In genomic region chr7:5408777-5409176, GRCh38 we compare ENCODE assay signal across 15 cellular contexts. TPM values are rescaled to one million over a fixed set of nuclear protein-coding genes. Genes with fewer than 3 reads are reported as not detected.
A peak's percentile ranks its signal among the peaks of the same experiment; 100 is the strongest.
DNase-seq lines count a peak whose midpoint lies in the region; ATAC-seq, FAIRE-seq and TF ChIP-seq lines count a peak whose summit lies in the region.
"Had no signal": no experiment of that assay in that cellular context is flagged by ENCODE, and none has a peak within 500 bp of the region (broad histone marks: within the 10 kb centered on the region; RNA-seq: fewer than 3 reads in every experiment).

No MANE protein-coding gene starts in this region.

- no peaks in the 10 kb centered on the region for H3K27me3 ChIP-seq in mesendoderm (ENCODE audit: insufficient read depth, low read length, poor library complexity)
- H3K27me3 ChIP-seq: tibial nerve had no signal

- no peak for FAIRE-seq in A549 (lab: Jason Lieb, UNC)

- H4K8ac ChIP-seq in mesendoderm (ENCODE audit: low read depth, low read length): no peak overlapping the region

- CTCF ChIA-PET in A549 (lab: Yijun Ruan, JAX): interaction anchor here (0.6 to 4.5 kb wide), 5 partner anchors 9 to 41 kb away, joined by 3 to 29 read pairs (median 3); no protein-coding TSS in a partner anchor
- CTCF ChIA-PET in activated CD8-positive, alpha-beta memory T cell treated with anti-CD3 and anti-CD28 coated beads, Interleukin-2, amount 10 ng/mL, durations not matched to agents 7 days and 5 days (lab: Charles Lee): interaction anchor here (1.0 to 1.5 kb wide), 4 partner anchors 12 to 42 kb away, joined by 3 to 4 read pairs (median 3); no protein-coding TSS in a partner anchor

- no peak overlapping the region for H3K4me3 Mint-ChIP-seq in activated CD8-positive, alpha-beta memory T cell treated with anti-CD3 and anti-CD28 coated beads, Interleukin-2, amount 10 ng/mL, durations not matched to agents 7 days and 5 days

- no peak for TF ChIP-seq EP300 in A549 (IDR thresholded peaks at IDR 0.05)

- peaks cover 32% of the 10 kb centered on the region for H3K27me3 Mint-ChIP-seq in activated CD8-positive, alpha-beta memory T cell treated with anti-CD3 and anti-CD28 coated beads, Interleukin-2, amount 10 ng/mL, durations not matched to agents 7 days and 5 days

- no peak overlapping the region for H3K27ac Mint-ChIP-seq in activated CD8-positive, alpha-beta memory T cell treated with anti-CD3 and anti-CD28 coated beads, Interleukin-2, amount 10 ng/mL, durations not matched to agents 7 days and 5 days

- H3K18ac ChIP-seq in mesendoderm (ENCODE audit: low read length): peak overlapping the region; percentile 11

- H3K4me3 ChIP-seq in A549: no peak overlapping the region
- no peak overlapping the region for H3K4me3 ChIP-seq in epithelial cell of esophagus (ENCODE audit: low read length)
- no peak overlapping the region for H3K4me3 ChIP-seq in mesendoderm (ENCODE audit: low read length)
- H3K4me3 ChIP-seq: SK-N-MC, tibial nerve had no signal

- ATAC-seq in A549: peak in 1 of 2 experiments; percentile 36; a peak in 2 of 6 replicates
- ATAC-seq in activated CD8-positive, alpha-beta memory T cell treated with anti-CD3 and anti-CD28 coated beads, Interleukin-2, amount 10 ng/mL, durations not matched to agents 7 days and 5 days: no peak

- TF ChIP-seq POLR2A in A549 (IDR thresholded peaks at IDR 0.05; ENCODE audit: low read length): no peak

- no peak for DNase-seq in A549 (ENCODE audit: low read depth in 1 of 2, low spot score in 1 of 2)
- DNase-seq in LHCN-M2 (ENCODE audit: low read depth): peak; percentile 74
- DNase-seq in epithelial cell of esophagus (ENCODE audit: low read depth): peak; percentile 73
- no peak for DNase-seq in mesendoderm
- no peak for DNase-seq in midbrain (lab: John Stamatoyannopoulos, UW)
- no peak for DNase-seq in activated CD8-positive, alpha-beta memory T cell treated with anti-CD3 and anti-CD28 coated beads, Interleukin-2, amount 10 ng/mL, durations not matched to agents 7 days and 5 days
- DNase-seq in putamen (ENCODE audit: low spot score): no peak
- no peak for DNase-seq in GDM1 (lab: John Stamatoyannopoulos, UW)
- DNase-seq: activated CD4-positive, CD25-positive, alpha-beta regulatory T cell; activated T-cell treated with anti-CD3 and anti-CD28 coated beads, Interleukin-2, amount 50 U/mL, for 48 hours; DMS79 treated with DMSO at 0.1 percent for 48 hours; NCI-H187; NK-92 treated with Interleukin-12 subunit alpha and Interleukin-12 subunit beta, amount 100 ng/mL, for 24 hours had no signal

- H4K5ac ChIP-seq in mesendoderm (ENCODE audit: low read length): no peak overlapping the region

- no peak overlapping the region for H2BK120ac ChIP-seq in mesendoderm (ENCODE audit: low read depth, low read length)

- H2BK5ac ChIP-seq in mesendoderm (ENCODE audit: low read length): no peak overlapping the region

- H2BK15ac ChIP-seq in mesendoderm (replicated peaks; ENCODE audit: low read depth): no peak overlapping the region

- no peaks in the 10 kb centered on the region for H3K36me3 Mint-ChIP-seq in activated CD8-positive, alpha-beta memory T cell treated with anti-CD3 and anti-CD28 coated beads, Interleukin-2, amount 10 ng/mL, durations not matched to agents 7 days and 5 days

- peaks cover 11% of the 10 kb centered on the region for H3K79me1 ChIP-seq in mesendoderm (ENCODE audit: low read length)

- H3K27ac ChIP-seq in A549 (no peak overlapping the region), mesendoderm (ENCODE audit: low read depth, low read length) (no peak overlapping the region)
- H3K27ac ChIP-seq: SK-N-MC had no signal

- peaks cover 7% of the 10 kb centered on the region for H3K79me2 ChIP-seq in mesendoderm (ENCODE audit: control insufficient read depth, insufficient read depth, low read length)

- H3K23ac ChIP-seq in mesendoderm (ENCODE audit: low read length): no peak overlapping the region

- H3K36me3 ChIP-seq in mesendoderm (ENCODE audit: control insufficient read depth, insufficient read depth, low read length): no peaks in the 10 kb centered on the region

- H3K4me1 ChIP-seq in A549 (peaks cover 16% of the 10 kb centered on the region), mesendoderm (ENCODE audit: control insufficient read depth, low read depth, low read length) (peaks cover 14% of the 10 kb centered on the region)

- 58% methylated on average over 4 of the region's 4 CpGs for WGBS in A549 (ENCODE audit: missing lambda C conversion rate)
- no CpG with 5 or more reads among the region's 4 CpGs for WGBS in mesendoderm (ENCODE audit: extremely low coverage, insufficient coverage, low lambda C conversion rate)

- TF ChIP-seq RAD21 in A549 (conservative IDR thresholded peaks at IDR 0.05 in 1 of 2, IDR thresholded peaks at IDR 0.05 in 1 of 2): no peak

- no peaks in the 10 kb centered on the region for H3K9me3 Mint-ChIP-seq in activated CD8-positive, alpha-beta memory T cell treated with anti-CD3 and anti-CD28 coated beads, Interleukin-2, amount 10 ng/mL, durations not matched to agents 7 days and 5 days (ENCODE audit: low read depth)

- H3K4me2 ChIP-seq in A549 (0 out of 3 replicates have a peak overlapping the region, but pooled peaks have one; percentile 17), mesendoderm (ENCODE audit: low read length) (no peak overlapping the region)

- H3K4me1 Mint-ChIP-seq in activated CD8-positive, alpha-beta memory T cell treated with anti-CD3 and anti-CD28 coated beads, Interleukin-2, amount 10 ng/mL, durations not matched to agents 7 days and 5 days: peaks cover 1% of the 10 kb centered on the region

- no peak overlapping the region for H2AK5ac ChIP-seq in mesendoderm (ENCODE audit: low read length)

- POLR2A ChIA-PET in A549 (lab: Yijun Ruan, JAX): interaction anchor here (1.9 kb wide), 1 partner anchor 12 kb away, joined by 10 read pairs; no protein-coding TSS in a partner anchor

- H3K9me3 ChIP-seq in A549: no peaks in the 10 kb centered on the region
- H3K9me3 ChIP-seq: tibial nerve had no signal

- H3K4ac ChIP-seq in mesendoderm (ENCODE audit: low read depth, low read length): no peak overlapping the region

- H3K9ac ChIP-seq in mesendoderm (ENCODE audit: low read length): no peak overlapping the region

- TF ChIP-seq CTCF in A549 (IDR thresholded peaks at IDR 0.05): no peak
- no peak for TF ChIP-seq CTCF in epithelial cell of esophagus (IDR thresholded peaks at IDR 0.05; ENCODE audit: insufficient read depth, low read depth, low read length, missing control alignments)

- peak overlapping the region; percentile 62 for H3K56ac ChIP-seq in mesendoderm (ENCODE audit: low read length)

TF ChIP-seq in A549, 52 proteins besides CTCF, POLR2A, EP300 and RAD21:
- no peak for TF ChIP-seq CHD4 (IDR thresholded peaks at IDR 0.05; ENCODE audit: borderline replicate concordance)
- TF ChIP-seq MAFK (IDR thresholded peaks at IDR 0.05; ENCODE audit: partially characterized antibody): peak; percentile 40

RNA-seq across cellular contexts. Expression of gene TNRC18, which starts 14.9 kb away (rescaled TPM):
- 13.7 and 15.5 TPM in 2 replicates for polyA plus RNA-seq in A549 (2011; rRNA removed)
- 19.2 and 28.3 TPM in 2 replicates for polyA plus RNA-seq in A549 (2012; cell fraction: cytosol; rRNA removed)
- 45.6 and 59.8 TPM in 2 replicates for polyA plus RNA-seq in A549 (2012; cell fraction: nucleus; rRNA removed)
- 33.3 to 39.9 TPM (median 38.3 TPM) in 3 replicates for polyA plus RNA-seq in A549 (2017; fragmentation: RNase III; extraction: RNeasy Plus Mini Kit Qiagen cat#74134 plus additional on column Dnase treatment)
- 24.3 and 25.5 TPM in 2 replicates for polyA minus RNA-seq in A549 (2011; rRNA and poly(A)+ RNA removed)
- total RNA-seq in LHCN-M2 (2014; rRNA removed): 37.7 and 44.0 TPM in 2 replicates
- 43.1 TPM for polyA plus RNA-seq in LHCN-M2 (2012)
- polyA plus RNA-seq in mesendoderm (2013, experiment 1 of 2): 23.2 TPM
- polyA plus RNA-seq in mesendoderm (2013, experiment 2 of 2): 22.9 TPM
- total RNA-seq in activated CD8-positive, alpha-beta memory T cell treated with anti-CD3 and anti-CD28 coated beads, Interleukin-2, amount 10 ng/mL, durations not matched to agents 7 days and 5 days: 10 to 100 TPM; 64.0 to 65.7 TPM

Comparison
In these comparisons a context has a peak if more than half of its experiments do, and no peak if none do; other contexts are left out.
1. DNase-seq: peak in LHCN-M2 (single experiment) and epithelial cell of esophagus (single experiment); none in A549 (0 of 2), mesendoderm (single experiment), midbrain (single experiment), activated CD8-positive, alpha-beta memory T cell treated with anti-CD3 and anti-CD28 coated beads, Interleukin-2, amount 10 ng/mL, durations not matched to agents 7 days and 5 days (single experiment), putamen (single experiment) and GDM1 (single experiment).